8 cellular contexts compared by ENCODE assay signal in the genomic region with DNA sequence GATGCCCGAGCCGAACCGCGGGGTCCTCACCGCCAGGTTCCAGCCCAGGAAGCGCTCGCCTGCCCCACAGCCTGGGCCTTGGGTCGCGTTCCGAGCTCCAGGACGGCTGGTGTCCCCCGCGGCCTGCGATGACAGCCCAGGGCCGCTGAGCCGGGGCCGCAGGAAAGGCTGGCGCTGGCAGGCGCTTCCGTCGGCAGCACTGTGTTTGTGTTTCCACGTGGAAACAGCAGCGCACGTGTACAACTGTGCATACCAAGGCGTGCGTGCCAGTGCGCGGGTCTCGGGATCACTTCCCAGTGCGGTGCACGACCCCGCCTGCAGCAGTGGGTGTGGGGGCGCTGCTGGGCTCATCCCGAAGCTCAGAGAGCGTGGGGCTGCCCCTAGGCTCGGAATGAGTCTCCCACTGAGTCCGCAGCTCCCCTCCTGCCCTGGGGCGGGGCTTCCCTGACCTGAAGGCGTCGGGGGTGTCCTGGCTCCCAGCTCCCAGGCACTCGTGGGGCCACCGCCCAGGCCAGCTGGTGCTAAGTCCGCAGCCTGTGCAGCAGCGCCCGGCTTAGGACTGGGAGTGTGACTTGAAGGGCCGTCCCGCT. TPM values are rescaled to one million over a fixed set of nuclear protein-coding genes. Genes with fewer than 3 reads are reported as not detected.
DNase-seq lines count a peak whose midpoint lies in the region; ATAC-seq and TF ChIP-seq lines count a peak whose summit lies in the region.

No MANE protein-coding gene starts in this region.

- no peak overlapping the region for H3K27ac Mint-ChIP-seq in naive thymus-derived CD8-positive, alpha-beta T cell

- TF ChIP-seq CTCF in 22Rv1 (IDR thresholded peaks at IDR 0.05): no peak
- TF ChIP-seq CTCF in epithelial cell of esophagus (IDR thresholded peaks at IDR 0.05; ENCODE audit: insufficient read depth, low read depth, low read length, missing control alignments): no peak

- peak in 1 of 2 donors; percentile 51 for ATAC-seq in naive thymus-derived CD8-positive, alpha-beta T cell

- H3K27me3 ChIP-seq in HUES64 (ENCODE audit: insufficient read depth, low read length): no peaks in the 10 kb centered on the region

- H3K4me3 ChIP-seq in HUES64 (ENCODE audit: low read length): peak overlapping the region; percentile 43
- H3K4me3 ChIP-seq in epithelial cell of esophagus (ENCODE audit: low read length): peak overlapping the region; percentile 26

- H3K4me1 ChIP-seq in HUES64 (ENCODE audit: insufficient read depth, low read length): no peaks in the 10 kb centered on the region

- H3K9me3 Mint-ChIP-seq in naive thymus-derived CD8-positive, alpha-beta T cell: no peaks in the 10 kb centered on the region

- DNase-seq in epithelial cell of esophagus (ENCODE audit: low read depth) (no peak), AG20443 (ENCODE audit: low spot score) (no peak), COLO668 (lab: John Stamatoyannopoulos, UW; ENCODE audit: unreplicated experiment) (no peak), NCI-H1694 treated with DMSO at 0.1 percent for 48 hours (lab: John Stamatoyannopoulos, UW) (no peak), HPDE6-E6E7 (ENCODE audit: extremely low spot score) (no peak)
- peak in 1 of 10 donors; percentile 31 for DNase-seq in naive thymus-derived CD8-positive, alpha-beta T cell

- peak overlapping the region; percentile 53 for H3K27ac ChIP-seq in 22Rv1
- H3K27ac ChIP-seq in HUES64 (ENCODE audit: low read depth, low read length): peak overlapping the region; percentile 35; the same call in 1 of the 2 replicates

- H3K9ac ChIP-seq in HUES64 (ENCODE audit: low read depth, low read length): no peak overlapping the region

- peak overlapping the region in 7 of 10 donors; percentile 22 to 61 (median 38) for H3K4me3 Mint-ChIP-seq in naive thymus-derived CD8-positive, alpha-beta T cell

- no peaks in the 10 kb centered on the region for H3K27me3 Mint-ChIP-seq in naive thymus-derived CD8-positive, alpha-beta T cell

- no peaks in the 10 kb centered on the region for H3K9me3 ChIP-seq in HUES64 (ENCODE audit: insufficient read depth, low read depth, low read length)

- POLR2A ChIA-PET in naive thymus-derived CD8-positive, alpha-beta T cell (lab: Charles Lee): interaction anchor here (0.6 to 3.6 kb wide), 4 partner anchors 17 to 151 kb away, joined by 4 to 50 read pairs (median 6); a partner anchor contains a TSS

- peaks cover 24% of the 10 kb centered on the region; the same call in 1 of the 2 replicates for H3K36me3 ChIP-seq in HUES64 (ENCODE audit: insufficient read depth, low read length)

- 57% methylated on average over 47 of the region's 47 CpGs for WGBS in HUES64

- H3K4me1 Mint-ChIP-seq in naive thymus-derived CD8-positive, alpha-beta T cell: peaks cover 5 to 11% (median 9%) of the 10 kb centered on the region in 4 donors

- H3K36me3 Mint-ChIP-seq in naive thymus-derived CD8-positive, alpha-beta T cell: peaks cover 0 to 16% (median 3%) of the 10 kb centered on the region in 3 donors

RNA-seq across cellular contexts. Expression of a gene that starts 17.2 kb away (rescaled TPM):
- polyA plus RNA-seq in HUES64 (2013, experiment 1 of 2): 16.0 TPM
- 10.6 TPM for polyA plus RNA-seq in HUES64 (2013, experiment 2 of 2)
- total RNA-seq in naive thymus-derived CD8-positive, alpha-beta T cell: 100 to 1,000 TPM; 109 to 111 TPM
- polyA plus RNA-seq in naive thymus-derived CD8-positive, alpha-beta T cell: 10 to 100 TPM; 25.2 to 44.1 (median 34.1) TPM
